14 cellular contexts compared by ENCODE assay signal in genomic region chr22:39546889-39547586, GRCh38. TPM values are rescaled to one million over a fixed set of nuclear protein-coding genes. Genes with fewer than 3 reads are reported as not detected.
DNase-seq lines count a peak whose midpoint lies in the region; ATAC-seq and TF ChIP-seq lines count a peak whose summit lies in the region.
"Had no signal": no experiment of that assay in that cellular context is flagged by ENCODE, and none has a peak within 500 bp of the region (broad histone marks: within the 10 kb centered on the region; RNA-seq: fewer than 3 reads in every experiment).

No MANE protein-coding gene starts in this region.

- H3K9ac ChIP-seq in SK-N-SH, result no peak overlapping the region

- H4K20me1 ChIP-seq in SK-N-SH (ENCODE audit: insufficient read depth), result no peaks in the 10 kb centered on the region

- peak overlapping the region; percentile 47; the same call in 1 of the 2 replicates for H3K4me2 ChIP-seq in SK-N-SH

- H2AFZ ChIP-seq in SK-N-SH (ENCODE audit: low read depth), result no peak overlapping the region

- H3K4me3 ChIP-seq in SK-N-SH (ENCODE audit: low read depth in 2 of 2, low read length in 1 of 2) (no peak overlapping the region), tibial artery (no peak overlapping the region)
- H3K4me3 ChIP-seq: right lobe of liver had no signal

- H3K27ac ChIP-seq in SK-N-SH (ENCODE audit: low read depth in 2 of 2, low read length in 1 of 2) (no peak overlapping the region), tibial artery (no peak overlapping the region)
- H3K27ac ChIP-seq: HL-60, right lobe of liver had no signal

- H3K36me3 ChIP-seq in SK-N-SH (replicated peaks in 1 of 2; ENCODE audit: control insufficient read depth in 1 of 2, insufficient read depth in 2 of 2, low read length in 1 of 2) (no peaks in the 10 kb centered on the region), tibial artery (no peaks in the 10 kb centered on the region)
- H3K36me3 ChIP-seq: right lobe of liver had no signal

- H3K9me2 ChIP-seq in SK-N-SH, result no peaks in the 10 kb centered on the region

- POLR2A ChIA-PET in SK-N-SH (lab: Yijun Ruan, JAX), result interaction anchor here (0.5 kb wide), 1 partner anchor 10 kb away, joined by 4 read pairs; no protein-coding TSS in a partner anchor

- TF ChIP-seq CTCF in SK-N-SH (IDR thresholded peaks at IDR 0.05) (no peak), tibial artery (IDR thresholded peaks at IDR 0.05) (no peak)

- no peaks in the 10 kb centered on the region for H3F3A ChIP-seq in SK-N-SH (replicated peaks; ENCODE audit: insufficient read depth)

- ATAC-seq in HG02798 (IDR thresholded peaks at IDR 0.05; ENCODE audit: poor library complexity, unreplicated experiment), result no peak
- ATAC-seq: esophagus mucosa, right lobe of liver had no signal

- intact Hi-C loops in tibial artery (cut with DNase I; ENCODE audit: low total_unique reads), result no loop called here

- TF ChIP-seq EP300 in SK-N-SH (IDR thresholded peaks at IDR 0.05; ENCODE audit: borderline replicate concordance in 1 of 2, low read depth in 1 of 2, low read length in 1 of 2), result no peak

- peak; percentile 76 for DNase-seq in AG08396 (ENCODE audit: low spot score)
- DNase-seq in H4 (ENCODE audit: low spot score), result peak; percentile 51
- no peak for DNase-seq in SK-N-SH
- peak; percentile 54 for DNase-seq in fibroblast of peridontal ligament (ENCODE audit: extremely low read depth)
- no peak for DNase-seq in tibial artery
- no peak for DNase-seq in ecto neural progenitor cell (ENCODE audit: low spot score)
- no peak for DNase-seq in iPS-NIHi7 (ENCODE audit: extremely low spot score)
- DNase-seq: activated CD4-positive, alpha-beta T cell treated with anti-CD3 and anti-CD28 coated beads for 4 hours; CD4-positive, alpha-beta memory T cell; right lobe of liver; T-helper 1 cell had no signal

- no peaks in the 10 kb centered on the region for H3K27me3 ChIP-seq in SK-N-SH (ENCODE audit: insufficient read depth)
- peaks cover 0 to 81% of the 10 kb centered on the region in 2 donors for H3K27me3 ChIP-seq in tibial artery

- H3K79me2 ChIP-seq in SK-N-SH (ENCODE audit: insufficient read depth), result no peaks in the 10 kb centered on the region

- CTCF ChIA-PET in SK-N-SH (lab: Yijun Ruan, JAX), result interaction anchor here (1.0 to 3.3 kb wide), 2 partner anchors 13 to 477 kb away, joined by 5 to 13 read pairs; no protein-coding TSS in a partner anchor

- WGBS in SK-N-SH (ENCODE audit: low lambda C conversion rate), result 21% methylated on average over 3 of the region's 5 CpGs

- H3K9me3 ChIP-seq in SK-N-SH (no peaks in the 10 kb centered on the region), tibial artery (no peaks in the 10 kb centered on the region)
- H3K9me3 ChIP-seq: right lobe of liver had no signal

- no peak for TF ChIP-seq RAD21 in SK-N-SH (IDR thresholded peaks at IDR 0.05; ENCODE audit: low read length)

- no peaks in the 10 kb centered on the region; a peak in 1 of 4 replicates for H3K4me1 ChIP-seq in SK-N-SH (ENCODE audit: control insufficient read depth in 1 of 2, insufficient read depth in 2 of 2, low read depth in 1 of 2, low read length in 1 of 2)
- peaks cover 0 to 5% (median 0%) of the 10 kb centered on the region in 4 donors for H3K4me1 ChIP-seq in tibial artery
- H3K4me1 ChIP-seq: right lobe of liver had no signal

TF ChIP-seq in SK-N-SH, 30 proteins besides CTCF, POLR2A, EP300 and RAD21:
- TF ChIP-seq FOXM1 (IDR thresholded peaks at IDR 0.05; ENCODE audit: low read depth) (no peak), MXI1 (IDR thresholded peaks at IDR 0.05; ENCODE audit: low read depth, low read length) (no peak), GATA2 (CRISPR knock-in tag; IDR thresholded peaks at IDR 0.05) (no peak), JUND (IDR thresholded peaks at IDR 0.05) (peak; percentile 54), PBX3 (IDR thresholded peaks at IDR 0.05) (no peak), YY1 (IDR thresholded peaks at IDR 0.05; ENCODE audit: low read depth) (no peak), FOSL2 (IDR thresholded peaks at IDR 0.05; ENCODE audit: borderline replicate concordance, low read depth) (peak; percentile 76; the same call in 1 of the 2 replicates), USF1 (IDR thresholded peaks at IDR 0.05; ENCODE audit: borderline replicate concordance, low read depth) (no peak), TCF12 (IDR thresholded peaks at IDR 0.05) (no peak)
- TF ChIP-seq, protein P1, sequence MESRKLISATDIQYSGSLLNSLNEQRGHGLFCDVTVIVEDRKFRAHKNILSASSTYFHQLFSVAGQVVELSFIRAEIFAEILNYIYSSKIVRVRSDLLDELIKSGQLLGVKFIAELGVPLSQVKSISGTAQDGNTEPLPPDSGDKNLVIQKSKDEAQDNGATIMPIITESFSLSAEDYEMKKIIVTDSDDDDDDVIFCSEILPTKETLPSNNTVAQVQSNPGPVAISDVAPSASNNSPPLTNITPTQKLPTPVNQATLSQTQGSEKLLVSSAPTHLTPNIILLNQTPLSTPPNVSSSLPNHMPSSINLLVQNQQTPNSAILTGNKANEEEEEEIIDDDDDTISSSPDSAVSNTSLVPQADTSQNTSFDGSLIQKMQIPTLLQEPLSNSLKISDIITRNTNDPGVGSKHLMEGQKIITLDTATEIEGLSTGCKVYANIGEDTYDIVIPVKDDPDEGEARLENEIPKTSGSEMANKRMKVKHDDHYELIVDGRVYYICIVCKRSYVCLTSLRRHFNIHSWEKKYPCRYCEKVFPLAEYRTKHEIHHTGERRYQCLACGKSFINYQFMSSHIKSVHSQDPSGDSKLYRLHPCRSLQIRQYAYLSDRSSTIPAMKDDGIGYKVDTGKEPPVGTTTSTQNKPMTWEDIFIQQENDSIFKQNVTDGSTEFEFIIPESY (IDR thresholded peaks at IDR 0.05; ENCODE audit: borderline replicate concordance, low read depth), result no peak
TF ChIP-seq in SK-N-SH: peak in this region for 2.

RNA-seq across cellular contexts. Expression of gene RPS19BP1, which starts 14.5 kb away (rescaled TPM):
- total RNA-seq in H4 (2014; rRNA removed; shearing (Covaris generic)), result 92.5 and 123 TPM in 2 replicates
- 77.3 and 97.2 TPM in 2 replicates for polyA plus RNA-seq in SK-N-SH (2012; rRNA removed)
- 67.1 and 75.9 TPM in 2 replicates for polyA plus RNA-seq in SK-N-SH (2012; cell fraction: cytosol; rRNA removed)
- 48.9 and 89.0 TPM in 2 replicates for polyA plus RNA-seq in SK-N-SH (2012; cell fraction: nucleus; rRNA removed)

RNA-seq across cellular contexts. Expression of gene CACNA1I, which starts 23.5 kb away (rescaled TPM):
- 0.19 TPM in 1 of 2 replicates, not detected in the other for total RNA-seq in H4 (2014; rRNA removed; shearing (Covaris generic))
- polyA plus RNA-seq in SK-N-SH (2012; rRNA removed), result under 0.01 TPM in 1 of 2 replicates, not detected in the other
- under 0.01 TPM in 1 of 2 replicates, not detected in the other for polyA plus RNA-seq in SK-N-SH (2012; cell fraction: cytosol; rRNA removed)
- 0.01 and 0.02 TPM in 2 replicates for polyA plus RNA-seq in SK-N-SH (2012; cell fraction: nucleus; rRNA removed)

RNA-seq across cellular contexts. Expression of gene ATF4, which starts 26.7 kb away (rescaled TPM):
- total RNA-seq in H4 (2014; rRNA removed; shearing (Covaris generic)), result 379 and 444 TPM in 2 replicates
- 375 and 436 TPM in 2 replicates for polyA plus RNA-seq in SK-N-SH (2012; rRNA removed)
- polyA plus RNA-seq in SK-N-SH (2012; cell fraction: cytosol; rRNA removed), result 311 and 361 TPM in 2 replicates
- polyA plus RNA-seq in SK-N-SH (2012; cell fraction: nucleus; rRNA removed), result 604 and 658 TPM in 2 replicates

RNA-seq across cellular contexts. Expression of gene MIEF1, which starts 44.9 kb away (rescaled TPM):
- 18.0 and 19.8 TPM in 2 replicates for total RNA-seq in H4 (2014; rRNA removed; shearing (Covaris generic))
- polyA plus RNA-seq in SK-N-SH (2012; rRNA removed), result 7.5 and 7.7 TPM in 2 replicates
- polyA plus RNA-seq in SK-N-SH (2012; cell fraction: cytosol; rRNA removed), result 6.2 and 7.6 TPM in 2 replicates
- polyA plus RNA-seq in SK-N-SH (2012; cell fraction: nucleus; rRNA removed), result 7.8 and 8.4 TPM in 2 replicates

Comparison
In these comparisons a context has a peak if more than half of its experiments do, and no peak if none do; other contexts are left out.
1. DNase-seq: peak in AG08396 (single experiment), H4 (single experiment) and fibroblast of peridontal ligament (single experiment); none in SK-N-SH (single experiment), tibial artery (0 of 2), ecto neural progenitor cell (single experiment) and iPS-NIHi7 (single experiment).